8 cellular contexts compared by ENCODE assay signal in the genomic region with DNA sequence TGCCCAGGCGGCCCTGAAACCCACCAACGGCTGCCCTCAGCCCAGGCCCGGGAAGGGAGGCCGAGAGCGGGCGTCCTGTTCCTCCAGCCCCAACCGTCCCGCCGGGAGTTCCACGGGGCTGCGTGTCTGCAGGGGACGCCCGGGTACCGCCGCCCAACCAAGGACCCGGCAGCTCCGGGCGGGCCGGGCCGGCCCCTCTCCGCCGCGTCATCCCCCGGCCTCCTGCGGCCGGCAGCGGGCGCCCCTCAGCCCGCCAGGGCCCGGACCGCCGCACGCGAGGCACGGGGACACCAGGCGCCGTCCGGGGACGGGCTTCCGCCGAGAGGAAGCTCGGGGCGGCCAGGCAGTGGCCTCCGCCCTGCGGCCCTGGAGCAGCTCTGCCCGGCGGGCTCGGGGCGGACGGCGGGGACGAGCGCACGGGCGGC. TPM values are rescaled to one million over a fixed set of nuclear protein-coding genes. Genes with fewer than 3 reads are reported as not detected.
DNase-seq lines count a peak whose midpoint lies in the region; FAIRE-seq and TF ChIP-seq lines count a peak whose summit lies in the region.

No MANE protein-coding gene starts in this region.

- WGBS in liver = under 1% methylated on average over 55 of the region's 55 CpGs
- WGBS in thymus = under 1% methylated on average over 55 of the region's 55 CpGs

- H3K27me3 ChIP-seq in liver (ENCODE audit: control insufficient read depth in 4 of 4, insufficient read depth in 4 of 4, low read length in 3 of 4) = no peaks in the 10 kb centered on the region
- no peaks in the 10 kb centered on the region for H3K27me3 ChIP-seq in thymus (ENCODE audit: control insufficient read depth, insufficient read depth)

- H3K4me3 ChIP-seq in liver (ENCODE audit: low read depth in 1 of 3, low read length in 3 of 3) = peak overlapping the region; percentile 71 to 91 (median 77)
- peak overlapping the region; percentile 97 for H3K4me3 ChIP-seq in thymus (ENCODE audit: low read length)

- H3K27ac ChIP-seq in liver (ENCODE audit: low read depth in 1 of 2, low read length in 2 of 2) = peak overlapping the region; percentile 81 to 85
- H3K27ac ChIP-seq in thymus (ENCODE audit: low read depth) = peak overlapping the region; percentile 87

- TF ChIP-seq RAD21 in liver (IDR thresholded peaks at IDR 0.05) = peak in 1 of 2 donors; percentile 11

- peak overlapping the region; percentile 84 for H3K27ac Mint-ChIP-seq in T-helper 2 cell treated with Interferon-gamma antibody and Interleukin-4, amounts not matched to agents 5 μg/mL and 100 μg/mL, for 36 hours

- no peak for FAIRE-seq in H54 (lab: Jason Lieb, UNC)

- no peak for DNase-seq in T-helper 2 cell treated with Interferon-gamma antibody and Interleukin-4, amounts not matched to agents 5 μg/mL and 100 μg/mL, for 36 hours (ENCODE audit: low spot score)
- no peak for DNase-seq in T-helper 2 cell
- DNase-seq in H54 (ENCODE audit: insufficient read length, low spot score) = peak; percentile 91
- peak; percentile 20 for DNase-seq in NCI-H226
- DNase-seq in central memory CD4-positive, alpha-beta T cell = peak; percentile 33
- no peak for DNase-seq in SIG-M5 treated with dmso at 0.1 percent for 504 hours (lab: John Stamatoyannopoulos, UW; ENCODE audit: unreplicated experiment)

- peak overlapping the region; percentile 79 for H3K4me3 Mint-ChIP-seq in T-helper 2 cell treated with Interferon-gamma antibody and Interleukin-4, amounts not matched to agents 5 μg/mL and 100 μg/mL, for 36 hours

- TF ChIP-seq POLR2A in H54 (IDR thresholded peaks at IDR 0.05; ENCODE audit: low read depth, low read length) = no peak

- H3K9me3 Mint-ChIP-seq in T-helper 2 cell treated with Interferon-gamma antibody and Interleukin-4, amounts not matched to agents 5 μg/mL and 100 μg/mL, for 36 hours = no peaks in the 10 kb centered on the region

- H3K4me1 Mint-ChIP-seq in T-helper 2 cell treated with Interferon-gamma antibody and Interleukin-4, amounts not matched to agents 5 μg/mL and 100 μg/mL, for 36 hours (ENCODE audit: low read depth) = peaks cover 5% of the 10 kb centered on the region

- H3K9ac ChIP-seq in liver (ENCODE audit: low read depth in 1 of 2, low read length in 2 of 2) = peak overlapping the region; percentile 41 to 51

- H3K27me3 Mint-ChIP-seq in T-helper 2 cell treated with Interferon-gamma antibody and Interleukin-4, amounts not matched to agents 5 μg/mL and 100 μg/mL, for 36 hours (ENCODE audit: low read depth) = no peaks in the 10 kb centered on the region

- H3K36me3 Mint-ChIP-seq in T-helper 2 cell treated with Interferon-gamma antibody and Interleukin-4, amounts not matched to agents 5 μg/mL and 100 μg/mL, for 36 hours (ENCODE audit: low read depth) = peaks cover 16% of the 10 kb centered on the region

- H3K9me3 ChIP-seq in liver (ENCODE audit: control insufficient read depth in 4 of 4, low read length in 3 of 4) = no peaks in the 10 kb centered on the region
- H3K9me3 ChIP-seq in thymus (ENCODE audit: control insufficient read depth) = peaks cover 1% of the 10 kb centered on the region

- no peak for TF ChIP-seq CTCF in liver (IDR thresholded peaks at IDR 0.05; ENCODE audit: low read depth, low read length, missing input control)

- H3K36me3 ChIP-seq in liver (ENCODE audit: control insufficient read depth in 4 of 4, insufficient read depth in 3 of 4, low read depth in 1 of 4, low read length in 3 of 4) = peaks cover 0 to 14% (median 9%) of the 10 kb centered on the region in 4 donors
- peaks cover 43% of the 10 kb centered on the region for H3K36me3 ChIP-seq in thymus (ENCODE audit: control insufficient read depth, insufficient read depth)

- H3K4me1 ChIP-seq in liver (ENCODE audit: control insufficient read depth in 4 of 4, insufficient read depth in 4 of 4, low read length in 3 of 4) = peaks cover 22 to 75% (median 49%) of the 10 kb centered on the region in 4 donors
- peaks cover 18% of the 10 kb centered on the region for H3K4me1 ChIP-seq in thymus (ENCODE audit: control insufficient read depth, insufficient read depth, low read length)

TF ChIP-seq in liver, 16 proteins besides CTCF, POLR2A, EP300 and RAD21:
- TF ChIP-seq FOXA2 (IDR thresholded peaks at IDR 0.05) (no peak), FOXA1 (IDR thresholded peaks at IDR 0.05) (no peak), GABPA (IDR thresholded peaks at IDR 0.05 in 1 of 2, conservative IDR thresholded peaks at IDR 0.05 in 1 of 2) (no peak), HNF4A (conservative IDR thresholded peaks at IDR 0.05) (no peak), YY1 (IDR thresholded peaks at IDR 0.05) (no peak), HNF4G (IDR thresholded peaks at IDR 0.05) (no peak), JUND (IDR thresholded peaks at IDR 0.05) (no peak), RXRA (IDR thresholded peaks at IDR 0.05) (no peak), SP1 (IDR thresholded peaks at IDR 0.05) (no peak), EGR1 (IDR thresholded peaks at IDR 0.05; ENCODE audit: low read depth in 2 of 2) (no peak), TAF1 (conservative IDR thresholded peaks at IDR 0.05) (no peak), NR2F2 (IDR thresholded peaks at IDR 0.05) (no peak)
- TF ChIP-seq, protein P1, sequence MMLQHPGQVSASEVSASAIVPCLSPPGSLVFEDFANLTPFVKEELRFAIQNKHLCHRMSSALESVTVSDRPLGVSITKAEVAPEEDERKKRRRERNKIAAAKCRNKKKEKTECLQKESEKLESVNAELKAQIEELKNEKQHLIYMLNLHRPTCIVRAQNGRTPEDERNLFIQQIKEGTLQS (IDR thresholded peaks at IDR 0.05) = no peak
- TF ChIP-seq, protein P2, sequence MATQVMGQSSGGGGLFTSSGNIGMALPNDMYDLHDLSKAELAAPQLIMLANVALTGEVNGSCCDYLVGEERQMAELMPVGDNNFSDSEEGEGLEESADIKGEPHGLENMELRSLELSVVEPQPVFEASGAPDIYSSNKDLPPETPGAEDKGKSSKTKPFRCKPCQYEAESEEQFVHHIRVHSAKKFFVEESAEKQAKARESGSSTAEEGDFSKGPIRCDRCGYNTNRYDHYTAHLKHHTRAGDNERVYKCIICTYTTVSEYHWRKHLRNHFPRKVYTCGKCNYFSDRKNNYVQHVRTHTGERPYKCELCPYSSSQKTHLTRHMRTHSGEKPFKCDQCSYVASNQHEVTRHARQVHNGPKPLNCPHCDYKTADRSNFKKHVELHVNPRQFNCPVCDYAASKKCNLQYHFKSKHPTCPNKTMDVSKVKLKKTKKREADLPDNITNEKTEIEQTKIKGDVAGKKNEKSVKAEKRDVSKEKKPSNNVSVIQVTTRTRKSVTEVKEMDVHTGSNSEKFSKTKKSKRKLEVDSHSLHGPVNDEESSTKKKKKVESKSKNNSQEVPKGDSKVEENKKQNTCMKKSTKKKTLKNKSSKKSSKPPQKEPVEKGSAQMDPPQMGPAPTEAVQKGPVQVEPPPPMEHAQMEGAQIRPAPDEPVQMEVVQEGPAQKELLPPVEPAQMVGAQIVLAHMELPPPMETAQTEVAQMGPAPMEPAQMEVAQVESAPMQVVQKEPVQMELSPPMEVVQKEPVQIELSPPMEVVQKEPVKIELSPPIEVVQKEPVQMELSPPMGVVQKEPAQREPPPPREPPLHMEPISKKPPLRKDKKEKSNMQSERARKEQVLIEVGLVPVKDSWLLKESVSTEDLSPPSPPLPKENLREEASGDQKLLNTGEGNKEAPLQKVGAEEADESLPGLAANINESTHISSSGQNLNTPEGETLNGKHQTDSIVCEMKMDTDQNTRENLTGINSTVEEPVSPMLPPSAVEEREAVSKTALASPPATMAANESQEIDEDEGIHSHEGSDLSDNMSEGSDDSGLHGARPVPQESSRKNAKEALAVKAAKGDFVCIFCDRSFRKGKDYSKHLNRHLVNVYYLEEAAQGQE (IDR thresholded peaks at IDR 0.05) = no peak
- TF ChIP-seq, protein P3, sequence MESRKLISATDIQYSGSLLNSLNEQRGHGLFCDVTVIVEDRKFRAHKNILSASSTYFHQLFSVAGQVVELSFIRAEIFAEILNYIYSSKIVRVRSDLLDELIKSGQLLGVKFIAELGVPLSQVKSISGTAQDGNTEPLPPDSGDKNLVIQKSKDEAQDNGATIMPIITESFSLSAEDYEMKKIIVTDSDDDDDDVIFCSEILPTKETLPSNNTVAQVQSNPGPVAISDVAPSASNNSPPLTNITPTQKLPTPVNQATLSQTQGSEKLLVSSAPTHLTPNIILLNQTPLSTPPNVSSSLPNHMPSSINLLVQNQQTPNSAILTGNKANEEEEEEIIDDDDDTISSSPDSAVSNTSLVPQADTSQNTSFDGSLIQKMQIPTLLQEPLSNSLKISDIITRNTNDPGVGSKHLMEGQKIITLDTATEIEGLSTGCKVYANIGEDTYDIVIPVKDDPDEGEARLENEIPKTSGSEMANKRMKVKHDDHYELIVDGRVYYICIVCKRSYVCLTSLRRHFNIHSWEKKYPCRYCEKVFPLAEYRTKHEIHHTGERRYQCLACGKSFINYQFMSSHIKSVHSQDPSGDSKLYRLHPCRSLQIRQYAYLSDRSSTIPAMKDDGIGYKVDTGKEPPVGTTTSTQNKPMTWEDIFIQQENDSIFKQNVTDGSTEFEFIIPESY (IDR thresholded peaks at IDR 0.05) = no peak
- TF ChIP-seq, protein P4, sequence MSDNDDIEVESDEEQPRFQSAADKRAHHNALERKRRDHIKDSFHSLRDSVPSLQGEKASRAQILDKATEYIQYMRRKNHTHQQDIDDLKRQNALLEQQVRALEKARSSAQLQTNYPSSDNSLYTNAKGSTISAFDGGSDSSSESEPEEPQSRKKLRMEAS (IDR thresholded peaks at IDR 0.05) = no peak

RNA-seq across cellular contexts. Expression of a gene that starts 0.4 kb away (rescaled TPM):
- 100 to 1,000 TPM in 1 of 2 donors, 10 to 100 TPM in 1; 64.0 to 163 TPM for total RNA-seq in liver
- polyA plus RNA-seq in liver (100 to 1,000 TPM in 1 of 2 donors, 10 to 100 TPM in 1; 87.1 to 130 TPM), thymus (162 TPM)

RNA-seq across cellular contexts. Expression of a gene that starts 0.9 kb away (rescaled TPM):
- total RNA-seq in liver = 100 to 1,000 TPM in 1 of 2 donors, 10 to 100 TPM in 1; 25.1 to 323 TPM
- 1,000 to 10,000 TPM in 1 of 2 donors, 100 to 1,000 TPM in 1; 892 to 1,117 TPM for polyA plus RNA-seq in liver
- polyA plus RNA-seq in thymus = 6.5 TPM

RNA-seq across cellular contexts. Expression of a gene that starts 8.0 kb away (rescaled TPM):
- 1 to 10 TPM; 2.3 to 5.2 TPM for total RNA-seq in liver
- polyA plus RNA-seq in liver (10 to 100 TPM in 1 of 2 donors, 1 to 10 TPM in 1; 7.3 to 12.2 TPM), thymus (14.4 TPM)

RNA-seq across cellular contexts. Expression of a gene that starts 33.2 kb away (rescaled TPM):
- total RNA-seq in liver = 1 to 10 TPM in 1 of 2 donors, under 1 TPM in 1; 0.23 to 5.4 TPM
- polyA plus RNA-seq in liver = 10 to 100 TPM in 1 of 2 donors, 1 to 10 TPM in 1; 7.4 to 15.2 TPM
- 137 TPM for polyA plus RNA-seq in thymus

RNA-seq across cellular contexts. Expression of a gene that starts 38.7 kb away (rescaled TPM):
- total RNA-seq in liver = under 1 TPM in 1 of 2 donors, not detected in 1; 0.08 TPM
- polyA plus RNA-seq in liver = under 1 TPM in 1 of 2 donors, not detected in 1; 0.01 TPM
- polyA plus RNA-seq in thymus = 5.0 TPM

Comparison
In these comparisons a context has a peak if more than half of its experiments do, and no peak if none do; other contexts are left out.
1. DNase-seq: peak in H54 (single experiment), NCI-H226 (single experiment) and central memory CD4-positive, alpha-beta T cell (single experiment); none in T-helper 2 cell treated with Interferon-gamma antibody and Interleukin-4, amounts not matched to agents 5 μg/mL and 100 μg/mL, for 36 hours (single experiment), T-helper 2 cell (0 of 5) and SIG-M5 treated with dmso at 0.1 percent for 504 hours (single experiment).
2. RNA of a gene that starts 0.9 kb away (polyA plus RNA-seq): 892 to 1,117 TPM in liver; 6.5 TPM in thymus (single experiment); every median in the first group is over 100 times any median in the second.